In the genomic region with DNA sequence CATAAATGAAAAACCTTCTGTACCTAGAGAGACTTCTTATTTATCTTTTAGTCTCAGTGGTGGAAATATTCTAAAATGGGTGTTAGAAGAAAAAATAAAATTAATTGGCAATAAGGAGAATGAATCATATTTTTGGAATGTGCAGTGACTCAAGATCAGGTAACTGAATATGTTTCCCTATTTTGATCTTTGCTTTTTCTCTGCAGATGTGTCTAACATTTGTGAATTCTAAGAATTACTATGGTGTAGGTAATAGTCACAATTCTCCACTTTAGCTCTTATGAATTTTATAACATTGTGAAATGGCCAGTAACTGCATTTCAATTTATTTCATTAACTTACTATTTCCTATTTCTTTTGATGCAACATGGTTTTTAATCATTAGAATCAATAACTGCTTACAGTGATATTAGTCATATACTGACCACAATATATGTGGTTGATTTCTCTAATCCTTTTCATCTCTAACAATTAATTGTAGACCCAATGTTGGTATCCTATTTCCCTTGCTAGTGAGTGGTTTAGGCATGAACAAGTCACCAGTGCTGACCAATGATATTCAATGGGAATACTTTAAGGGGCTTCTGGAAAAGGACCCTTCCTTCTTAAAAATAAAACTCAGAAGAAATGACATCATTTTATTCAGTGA, we compare ENCODE assay signal across 25 cellular contexts.
"Had no signal": no experiment of that assay in that cellular context is flagged by ENCODE, and none has a peak within 500 bp of the region (broad histone marks: within the 10 kb centered on the region; RNA-seq: fewer than 3 reads in every experiment).

No MANE protein-coding gene starts in this region.

- H3K27ac ChIP-seq: gastrocnemius medialis, right lobe of liver, thoracic aorta had no signal

- H3K9me3 ChIP-seq: gastrocnemius medialis, right lobe of liver, thoracic aorta had no signal

- H3K36me3 Mint-ChIP-seq: WTC11 had no signal

- H3K27me3 ChIP-seq: gastrocnemius medialis, right lobe of liver had no signal

- DNase-seq: activated CD4-positive, alpha-beta memory T cell treated with anti-CD3 and anti-CD28 coated beads, Interleukin-2, amount 10 ng/mL, durations not matched to agents 7 days and 5 days; activated CD4-positive, alpha-beta T cell treated with anti-CD3 and anti-CD28 coated beads for 1 hour; activated CD4-positive, alpha-beta T cell treated with anti-CD3 and anti-CD28 coated beads, Interleukin-2, amount 10 ng/mL, durations not matched to agents 7 days and 5 days; activated CD8-positive, alpha-beta memory T cell treated with anti-CD3 and anti-CD28 coated beads, Interleukin-2, amount 50 U/mL, for 48 hours; activated gamma-delta T cell; activated naive CD4-positive, alpha-beta T cell treated with anti-CD3 and anti-CD28 coated beads, Interleukin-2, amount 50 U/mL, for 16 hours; activated T-cell treated with anti-CD3 and anti-CD28 coated beads, Interleukin-2, amount 50 U/mL, for 24 hours; amniotic stem cell; dermis blood vessel endothelial cell; effector CD4-positive, alpha-beta T cell; gastrocnemius medialis; glutamatergic neuron; left cardiac atrium; left ventricle myocardium superior; posterior cingulate gyrus; right lobe of liver; stimulated activated CD4-positive, alpha-beta T cell treated with anti-CD3 and anti-CD28 coated beads, Interleukin-12 subunit alpha, Interleukin-12 subunit beta, amount 100 ng/mL, for 4 hours; stimulated activated CD4-positive, alpha-beta T cell treated with anti-CD3 and anti-CD28 coated beads, Interleukin-4, amount 100 ng/mL, for 1 hour; T-helper 2 cell; trophoblast cell had no signal

- H3K36me3 ChIP-seq: gastrocnemius medialis, right lobe of liver, thoracic aorta had no signal

- H3K27ac Mint-ChIP-seq: activated CD4-positive, alpha-beta memory T cell treated with anti-CD3 and anti-CD28 coated beads, Interleukin-2, amount 10 ng/mL, durations not matched to agents 7 days and 5 days; activated CD4-positive, alpha-beta T cell treated with anti-CD3 and anti-CD28 coated beads, Interleukin-2, amount 10 ng/mL, durations not matched to agents 7 days and 5 days; activated T-cell treated with anti-CD3 and anti-CD28 coated beads, Interleukin-2, amount 50 U/mL, for 24 hours; nephron; stimulated activated naive CD8-positive, alpha-beta T cell treated with anti-CD3 and anti-CD28 coated beads, Interleukin-15, Interleukin-2, amounts not matched to agents 100 ng/mL and 50 ng/mL, for 24 hours; WTC11 had no signal

- H3K4me1 Mint-ChIP-seq: activated CD4-positive, alpha-beta memory T cell treated with anti-CD3 and anti-CD28 coated beads, Interleukin-2, amount 10 ng/mL, durations not matched to agents 7 days and 5 days; activated CD4-positive, alpha-beta T cell treated with anti-CD3 and anti-CD28 coated beads, Interleukin-2, amount 10 ng/mL, durations not matched to agents 7 days and 5 days; central memory CD8-positive, alpha-beta T cell; WTC11 had no signal

- ATAC-seq: gastrocnemius medialis, left cardiac atrium, left ventricle myocardium superior, right lobe of liver, WTC11 had no signal

- H3K9me3 Mint-ChIP-seq: activated CD4-positive, alpha-beta T cell treated with anti-CD3 and anti-CD28 coated beads, Interleukin-2, amount 10 ng/mL, durations not matched to agents 7 days and 5 days; central memory CD8-positive, alpha-beta T cell; nephron; stimulated activated naive CD8-positive, alpha-beta T cell treated with anti-CD3 and anti-CD28 coated beads, Interleukin-15, Interleukin-2, amounts not matched to agents 100 ng/mL and 50 ng/mL, for 24 hours had no signal

- H3K4me3 Mint-ChIP-seq: activated CD4-positive, alpha-beta memory T cell treated with anti-CD3 and anti-CD28 coated beads, Interleukin-2, amount 10 ng/mL, durations not matched to agents 7 days and 5 days; activated CD4-positive, alpha-beta T cell treated with anti-CD3 and anti-CD28 coated beads, Interleukin-2, amount 10 ng/mL, durations not matched to agents 7 days and 5 days; activated T-cell treated with anti-CD3 and anti-CD28 coated beads, Interleukin-2, amount 50 U/mL, for 24 hours; central memory CD8-positive, alpha-beta T cell; nephron; stimulated activated naive CD8-positive, alpha-beta T cell treated with anti-CD3 and anti-CD28 coated beads, Interleukin-15, Interleukin-2, amounts not matched to agents 100 ng/mL and 50 ng/mL, for 24 hours; WTC11 had no signal

- H3K27me3 Mint-ChIP-seq: activated CD4-positive, alpha-beta memory T cell treated with anti-CD3 and anti-CD28 coated beads, Interleukin-2, amount 10 ng/mL, durations not matched to agents 7 days and 5 days; activated CD4-positive, alpha-beta T cell treated with anti-CD3 and anti-CD28 coated beads, Interleukin-2, amount 10 ng/mL, durations not matched to agents 7 days and 5 days; activated T-cell treated with anti-CD3 and anti-CD28 coated beads, Interleukin-2, amount 50 U/mL, for 24 hours; central memory CD8-positive, alpha-beta T cell; stimulated activated naive CD8-positive, alpha-beta T cell treated with anti-CD3 and anti-CD28 coated beads, Interleukin-15, Interleukin-2, amounts not matched to agents 100 ng/mL and 50 ng/mL, for 24 hours had no signal

- H3K4me1 ChIP-seq: gastrocnemius medialis, right lobe of liver had no signal

- H3K4me3 ChIP-seq: gastrocnemius medialis, right lobe of liver, thoracic aorta had no signal
